ENCODE assay signal across 31 cellular contexts in the genomic region with DNA sequence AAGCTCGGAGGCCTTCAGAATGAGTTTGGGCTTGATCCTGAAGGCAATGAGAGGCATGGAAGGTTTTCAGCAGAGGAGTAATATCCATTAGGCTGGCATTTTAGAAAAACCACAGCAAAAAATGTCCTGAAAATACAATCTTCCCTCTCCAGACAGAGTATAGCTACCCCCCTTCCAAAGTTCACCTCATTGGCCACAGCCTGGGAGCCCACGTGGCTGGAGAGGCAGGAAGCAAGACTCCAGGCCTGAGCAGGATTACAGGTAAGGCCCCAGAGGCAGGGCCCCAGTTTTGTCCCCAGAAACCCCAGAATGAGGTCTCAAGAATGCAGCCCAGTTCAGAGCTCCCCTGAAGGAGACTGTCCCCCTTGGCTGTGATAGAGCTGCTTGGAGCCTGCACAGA. TPM values are rescaled to one million over a fixed set of nuclear protein-coding genes. Genes with fewer than 3 reads are reported as not detected.
"Had no signal": no experiment of that assay in that cellular context is flagged by ENCODE, and none has a peak within 500 bp of the region (broad histone marks: within the 10 kb centered on the region; RNA-seq: fewer than 3 reads in every experiment).

No MANE protein-coding gene starts in this region.

- H3K4me3 ChIP-seq: stomach, suprapubic skin, testis, thoracic aorta, thyroid gland, tibial artery, tibial nerve, transverse colon, upper lobe of left lung, upper lobe of right lung, uterus, vagina had no signal

- DNase-seq: stimulated activated CD4-positive, alpha-beta T cell treated with anti-CD3 and anti-CD28 coated beads, Interleukin-2, amount 100 ng/mL, for 48 hours; stimulated activated CD4-positive, alpha-beta T cell treated with anti-CD3 and anti-CD28 coated beads, Interleukin-4, amount 100 ng/mL, for 1 hour; stimulated activated CD4-positive, alpha-beta T cell treated with anti-CD3 and anti-CD28 coated beads, Interleukin-4, amount 100 ng/mL, for 24 hours; stimulated activated CD4-positive, alpha-beta T cell treated with anti-CD3 and anti-CD28 coated beads, Interleukin-4, amount 100 ng/mL, for 4 hours; stimulated activated CD8-positive, alpha-beta memory T cell treated with anti-CD3 and anti-CD28 coated beads, Interleukin-4, amount 100 ng/mL, for 48 hours; stimulated activated naive B cell treated with anti-CD40 and anti-IgM and Interleukin-4, amounts not matched to agents 10 μg/mL and 1 μg/mL and 100 μg/mL, for 72 hours; stimulated activated naive CD4-positive, alpha-beta T cell; stimulated activated naive CD4-positive, alpha-beta T cell treated with Interleukin-2 at 50 U/mL for 16 hours; stimulated activated naive CD8-positive, alpha-beta T cell treated with anti-CD3 and anti-CD28 coated beads, Interleukin-15, amount 100 ng/mL, for 72 hours; stimulated activated naive CD8-positive, alpha-beta T cell treated with anti-CD3 and anti-CD28 coated beads, Interleukin-15, Interleukin-2, amounts not matched to agents 100 U/mL and 50 U/mL, for 24 hours; stomach; substantia nigra; testis; thyroid gland; tibial artery; transverse colon; trophoblast cell; upper lobe of left lung; upper lobe of right lung; uterus had no signal

- FAIRE-seq: urothelium cell line had no signal

- H3K36me3 ChIP-seq: stomach, suprapubic skin, thoracic aorta, thyroid gland, tibial artery, tibial nerve, transverse colon, upper lobe of left lung, upper lobe of right lung, uterus, vagina had no signal

- H3K27ac ChIP-seq: stomach, suprapubic skin, testis, thoracic aorta, thyroid gland, tibial artery, tibial nerve, transverse colon, upper lobe of left lung, upper lobe of right lung, uterus, vagina had no signal

- H3K4me1 ChIP-seq: suprapubic skin, testis, thyroid gland, tibial artery, tibial nerve, upper lobe of left lung, upper lobe of right lung, uterus, vagina had no signal

- H3K9me3 ChIP-seq: stomach, suprapubic skin, testis, thoracic aorta, thyroid gland, tibial artery, tibial nerve, transverse colon, upper lobe of left lung, upper lobe of right lung, uterus, vagina had no signal

- ATAC-seq: stimulated activated effector memory CD8-positive, alpha-beta T cell treated with anti-CD3 and anti-CD28 coated beads, Interleukin-12 subunit alpha, Interleukin-12 subunit beta, amount 100 ng/mL, for 72 hours; stimulated activated memory B cell treated with anti-CD40 and anti-IgM and Interleukin-4, amounts not matched to agents 10 μg/mL and 1 μg/mL and 100 μg/mL, for 72 hours; stimulated activated naive B cell treated with anti-CD40 and anti-IgM and Interleukin-4, amounts not matched to agents 10 μg/mL and 1 μg/mL and 100 μg/mL, for 72 hours; stimulated activated naive CD8-positive, alpha-beta T cell treated with anti-CD3 and anti-CD28 coated beads, Interleukin-15, amount 100 ng/mL, for 72 hours; stimulated activated naive CD8-positive, alpha-beta T cell treated with anti-CD3 and anti-CD28 coated beads, Interleukin-15, Interleukin-2, amounts not matched to agents 100 U/mL and 50 U/mL, for 24 hours; upper lobe of right lung had no signal

- H3K27me3 ChIP-seq: testis, thyroid gland, tibial nerve, transverse colon, upper lobe of left lung, upper lobe of right lung, uterus, vagina had no signal

RNA-seq across cellular contexts. Expression of gene PNLIPRP1, which starts 5.3 kb away (rescaled TPM):
- total RNA-seq: stomach, subcutaneous adipose tissue, suprapubic skin, temporal lobe, testis, thyroid gland, transverse colon, upper lobe of right lung, ureter, urinary bladder, uterus, vagina had no signal

RNA-seq across cellular contexts. Expression of gene PNLIPRP2, which starts 24.7 kb away (rescaled TPM):
- total RNA-seq: subcutaneous adipose tissue, suprapubic skin, temporal lobe, thyroid gland, upper lobe of right lung, ureter, urinary bladder, uterus, vagina had no signal

RNA-seq across cellular contexts. Expression of gene PNLIP, which starts 50.3 kb away (rescaled TPM):
- total RNA-seq: stomach, subcutaneous adipose tissue, suprapubic skin, temporal lobe, thyroid gland, transverse colon, upper lobe of right lung, ureter, urinary bladder, uterus, vagina had no signal
